Comparison of ENCODE assay signal across 5 cellular contexts in genomic region chr16:86128246-86128645, GRCh38.
"Had no signal": no experiment of that assay in that cellular context is flagged by ENCODE, and none has a peak within 500 bp of the region (broad histone marks: within the 10 kb centered on the region; RNA-seq: fewer than 3 reads in every experiment).

No MANE protein-coding gene starts in this region.

- H3K36me3 Mint-ChIP-seq: IgD-negative memory B cell had no signal

- DNase-seq: H9, HCEC 1CT, KBM-7 had no signal

- ATAC-seq: GM23338 had no signal

- H3K4me3 Mint-ChIP-seq: GM23338, H9, IgD-negative memory B cell had no signal

- H3K4me3 ChIP-seq: GM23338 had no signal

- H3K4me1 Mint-ChIP-seq: GM23338, IgD-negative memory B cell had no signal

- H3K9me3 Mint-ChIP-seq: GM23338, H9, IgD-negative memory B cell had no signal

- H3K27ac Mint-ChIP-seq: GM23338, H9, IgD-negative memory B cell had no signal
